In genomic region chr12:56256326-56256960, GRCh38 we compare ENCODE assay signal across 2 cellular contexts.
TF ChIP-seq lines count a peak whose summit lies in the region.

No MANE protein-coding gene starts in this region.

TF ChIP-seq in A549, 52 proteins besides CTCF, POLR2A, EP300 and RAD21 (continued from another document):
- TF ChIP-seq PHF8 (IDR thresholded peaks at IDR 0.05; ENCODE audit: borderline replicate concordance, low read depth) (no peak), FOSL2 (IDR thresholded peaks at IDR 0.05) (no peak), FOSL2 (CRISPR knock-in tag; IDR thresholded peaks at IDR 0.05) (no peak), GATA3 (IDR thresholded peaks at IDR 0.05; ENCODE audit: borderline replicate concordance) (no peak), ELK1 (IDR thresholded peaks at IDR 0.05; ENCODE audit: low read depth, low read length) (no peak), SREBF2 (IDR thresholded peaks at IDR 0.05) (no peak), ZFP36 (IDR thresholded peaks at IDR 0.05; ENCODE audit: borderline replicate concordance, partially characterized antibody) (no peak), PBX3 (IDR thresholded peaks at IDR 0.05) (no peak), HOXA7 (CRISPR knock-in tag; IDR thresholded peaks at IDR 0.05) (no peak), JUNB (IDR thresholded peaks at IDR 0.05) (no peak), KDM5A (IDR thresholded peaks at IDR 0.05) (no peak), EHF (CRISPR knock-in tag; IDR thresholded peaks at IDR 0.05) (no peak), TP53 (CRISPR knock-in tag; IDR thresholded peaks at IDR 0.05) (no peak), HMGXB4 (CRISPR knock-in tag; IDR thresholded peaks at IDR 0.05; ENCODE audit: borderline replicate concordance) (no peak), MAZ (IDR thresholded peaks at IDR 0.05; ENCODE audit: borderline replicate concordance, low read depth, low read length) (no peak)

TF ChIP-seq in HCT116, 20 proteins besides CTCF, POLR2A, EP300 and RAD21 (continued from another document):
- TF ChIP-seq, protein P1, sequence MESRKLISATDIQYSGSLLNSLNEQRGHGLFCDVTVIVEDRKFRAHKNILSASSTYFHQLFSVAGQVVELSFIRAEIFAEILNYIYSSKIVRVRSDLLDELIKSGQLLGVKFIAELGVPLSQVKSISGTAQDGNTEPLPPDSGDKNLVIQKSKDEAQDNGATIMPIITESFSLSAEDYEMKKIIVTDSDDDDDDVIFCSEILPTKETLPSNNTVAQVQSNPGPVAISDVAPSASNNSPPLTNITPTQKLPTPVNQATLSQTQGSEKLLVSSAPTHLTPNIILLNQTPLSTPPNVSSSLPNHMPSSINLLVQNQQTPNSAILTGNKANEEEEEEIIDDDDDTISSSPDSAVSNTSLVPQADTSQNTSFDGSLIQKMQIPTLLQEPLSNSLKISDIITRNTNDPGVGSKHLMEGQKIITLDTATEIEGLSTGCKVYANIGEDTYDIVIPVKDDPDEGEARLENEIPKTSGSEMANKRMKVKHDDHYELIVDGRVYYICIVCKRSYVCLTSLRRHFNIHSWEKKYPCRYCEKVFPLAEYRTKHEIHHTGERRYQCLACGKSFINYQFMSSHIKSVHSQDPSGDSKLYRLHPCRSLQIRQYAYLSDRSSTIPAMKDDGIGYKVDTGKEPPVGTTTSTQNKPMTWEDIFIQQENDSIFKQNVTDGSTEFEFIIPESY (IDR thresholded peaks at IDR 0.05; ENCODE audit: extremely low read depth, insufficient replicate concordance, low read length): no peak
- no peak for TF ChIP-seq ELF1 (IDR thresholded peaks at IDR 0.05; ENCODE audit: borderline replicate concordance, low read depth)
- no peak for TF ChIP-seq SIN3A (IDR thresholded peaks at IDR 0.05; ENCODE audit: low read depth)
- TF ChIP-seq REST (IDR thresholded peaks at IDR 0.05; ENCODE audit: low read depth): no peak
- no peak for TF ChIP-seq ZFX (IDR thresholded peaks at IDR 0.05)
- TF ChIP-seq TCF7L2 (IDR thresholded peaks at IDR 0.05; ENCODE audit: borderline replicate concordance, extremely low read depth, insufficient read depth, insufficient read length): no peak
- TF ChIP-seq CBX3 (IDR thresholded peaks at IDR 0.05; ENCODE audit: low read depth): no peak
- TF ChIP-seq EZH2 (IDR thresholded peaks at IDR 0.05): no peak
